Comparison of ENCODE assay signal across 8 cellular contexts in the genomic region with DNA sequence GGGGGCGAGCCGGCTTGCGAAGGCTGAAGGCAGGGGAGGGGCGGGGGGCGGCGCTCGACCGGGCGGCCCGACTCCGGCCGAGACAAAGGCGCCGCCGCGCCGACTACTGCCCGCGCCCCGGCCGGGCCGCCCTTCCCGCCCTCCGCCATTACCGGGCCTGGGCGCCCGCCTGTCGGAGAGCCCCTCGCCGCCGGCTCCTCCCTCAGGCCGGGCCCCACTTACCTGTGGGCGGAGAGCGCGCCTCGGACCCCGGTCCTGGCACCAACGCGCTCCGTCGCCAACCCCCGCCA. TPM values are rescaled to one million over a fixed set of nuclear protein-coding genes. Genes with fewer than 3 reads are reported as not detected.
DNase-seq lines count a peak whose midpoint lies in the region; ATAC-seq and FAIRE-seq lines count a peak whose summit lies in the region.

No MANE protein-coding gene starts in this region.

- no peaks in the 10 kb centered on the region for H3K27me3 ChIP-seq in CD8-positive, alpha-beta memory T cell (ENCODE audit: insufficient read depth, low read length, poor library complexity, severe bottlenecking)
- no peaks in the 10 kb centered on the region for H3K27me3 ChIP-seq in iPS-18a (ENCODE audit: control insufficient read depth, insufficient read depth, low read length)
- H3K27me3 ChIP-seq in stomach smooth muscle (ENCODE audit: control insufficient read depth in 1 of 2, insufficient read depth in 2 of 2, low read length in 2 of 2), result no peaks in the 10 kb centered on the region

- peaks cover 15% of the 10 kb centered on the region for H3K4me1 ChIP-seq in CD8-positive, alpha-beta memory T cell (ENCODE audit: insufficient read depth, low read length)
- H3K4me1 ChIP-seq in iPS-18a (ENCODE audit: control insufficient read depth, low read depth, low read length), result peaks cover 17% of the 10 kb centered on the region
- peaks cover 19% of the 10 kb centered on the region for H3K4me1 ChIP-seq in stomach smooth muscle (ENCODE audit: control insufficient read depth, insufficient read depth, low read length)

- peaks cover 13 to 34% (median 14%) of the 10 kb centered on the region in 3 donors for H3K4me1 Mint-ChIP-seq in CD8-positive, alpha-beta memory T cell
- peaks cover 20% of the 10 kb centered on the region for H3K4me1 Mint-ChIP-seq in activated CD8-positive, alpha-beta T cell treated with anti-CD3 and anti-CD28 coated beads, Interleukin-2, amount 10 ng/mL, durations not matched to agents 7 days and 5 days (ENCODE audit: low read depth)

- no peaks in the 10 kb centered on the region for H3K9me3 ChIP-seq in CD8-positive, alpha-beta memory T cell (ENCODE audit: low read length)
- H3K9me3 ChIP-seq in iPS-18a (ENCODE audit: control insufficient read depth, low read depth, low read length) (no peaks in the 10 kb centered on the region), stomach smooth muscle (ENCODE audit: control insufficient read depth in 2 of 2, low read length in 2 of 2) (no peaks in the 10 kb centered on the region)

- H3K36me3 ChIP-seq in CD8-positive, alpha-beta memory T cell (ENCODE audit: insufficient read depth, low read length), result no peaks in the 10 kb centered on the region
- no peaks in the 10 kb centered on the region for H3K36me3 ChIP-seq in iPS-18a (ENCODE audit: control insufficient read depth, low read depth, low read length)
- H3K36me3 ChIP-seq in stomach smooth muscle (ENCODE audit: control insufficient read depth in 2 of 2, insufficient read depth in 2 of 2, low read length in 2 of 2), result no peaks in the 10 kb centered on the region

- peak; percentile 60 for ATAC-seq in HG03159 (IDR thresholded peaks at IDR 0.05; ENCODE audit: unreplicated experiment)
- peak; percentile 66 for ATAC-seq in activated CD8-positive, alpha-beta T cell treated with anti-CD3 and anti-CD28 coated beads, Interleukin-2, amount 10 ng/mL, durations not matched to agents 7 days and 5 days

- H3K9ac ChIP-seq in iPS-18a (ENCODE audit: low read length) (peak overlapping the region; percentile 82), stomach smooth muscle (ENCODE audit: low read length in 2 of 2) (peak overlapping the region; percentile 59 to 79)

- no peak for FAIRE-seq in GM19239 (lab: Jason Lieb, UNC)

- no peak overlapping the region for H3K4me3 ChIP-seq in CD8-positive, alpha-beta memory T cell (ENCODE audit: low read length)
- H3K4me3 ChIP-seq in iPS-18a (ENCODE audit: low read length) (peak overlapping the region; percentile 43), stomach smooth muscle (ENCODE audit: low read length in 2 of 2) (peak overlapping the region in 1 of 2 donors; percentile 76)

- CTCF ChIA-PET in CD8-positive, alpha-beta memory T cell (lab: Charles Lee), result interaction anchor here (1.2 to 2.7 kb wide), 6 partner anchors 19 to 246 kb away, joined by 3 to 12 read pairs (median 4); no protein-coding TSS in a partner anchor
- CTCF ChIA-PET in activated CD8-positive, alpha-beta T cell treated with anti-CD3 and anti-CD28 coated beads, Interleukin-2, amount 10 ng/mL, durations not matched to agents 7 days and 5 days (lab: Charles Lee), result interaction anchor here (0.8 to 2.6 kb wide), 5 partner anchors 19 to 245 kb away, joined by 3 to 17 read pairs (median 6); no protein-coding TSS in a partner anchor

- H3K27ac Mint-ChIP-seq in CD8-positive, alpha-beta memory T cell, result peak overlapping the region in 1 of 8 donors; percentile 23
- no peak overlapping the region for H3K27ac Mint-ChIP-seq in activated CD8-positive, alpha-beta T cell treated with anti-CD3 and anti-CD28 coated beads, Interleukin-2, amount 10 ng/mL, durations not matched to agents 7 days and 5 days

- peak overlapping the region in 6 of 7 donors; percentile 86 to 96 (median 91) for H3K4me3 Mint-ChIP-seq in CD8-positive, alpha-beta memory T cell
- H3K4me3 Mint-ChIP-seq in activated CD8-positive, alpha-beta T cell treated with anti-CD3 and anti-CD28 coated beads, Interleukin-2, amount 10 ng/mL, durations not matched to agents 7 days and 5 days, result no peak overlapping the region

- no peaks in the 10 kb centered on the region for H3K9me3 Mint-ChIP-seq in CD8-positive, alpha-beta memory T cell
- no peaks in the 10 kb centered on the region for H3K9me3 Mint-ChIP-seq in activated CD8-positive, alpha-beta T cell treated with anti-CD3 and anti-CD28 coated beads, Interleukin-2, amount 10 ng/mL, durations not matched to agents 7 days and 5 days (ENCODE audit: insufficient read depth)

- DNase-seq in CD8-positive, alpha-beta memory T cell, result no peak
- peak; percentile 71 for DNase-seq in GM19239 (ENCODE audit: insufficient read length, low spot score)
- no peak for DNase-seq in activated CD8-positive, alpha-beta T cell treated with anti-CD3 and anti-CD28 coated beads, Interleukin-2, amount 10 ng/mL, durations not matched to agents 7 days and 5 days
- no peak for DNase-seq in OCI-M2 (lab: John Stamatoyannopoulos, UW; ENCODE audit: unreplicated experiment)
- no peak for DNase-seq in GOT3 (lab: John Stamatoyannopoulos, UW)

- peaks cover 0 to 7% (median 0%) of the 10 kb centered on the region in 3 donors for H3K36me3 Mint-ChIP-seq in CD8-positive, alpha-beta memory T cell
- H3K36me3 Mint-ChIP-seq in activated CD8-positive, alpha-beta T cell treated with anti-CD3 and anti-CD28 coated beads, Interleukin-2, amount 10 ng/mL, durations not matched to agents 7 days and 5 days (ENCODE audit: low read depth), result no peaks in the 10 kb centered on the region

- POLR2A ChIA-PET in CD8-positive, alpha-beta memory T cell (lab: Charles Lee), result interaction anchor here (0.9 to 3.1 kb wide), 9 partner anchors 15 to 246 kb away, joined by 3 to 29 read pairs (median 3); a partner anchor contains a TSS
- POLR2A ChIA-PET in activated CD8-positive, alpha-beta T cell treated with anti-CD3 and anti-CD28 coated beads, Interleukin-2, amount 10 ng/mL, durations not matched to agents 7 days and 5 days (lab: Charles Lee), result interaction anchor here (0.9 to 1.9 kb wide), 10 partner anchors 10 to 248 kb away, joined by 3 to 19 read pairs (median 6); no protein-coding TSS in a partner anchor

- peak overlapping the region; percentile 48 for H3K27ac ChIP-seq in CD8-positive, alpha-beta memory T cell (ENCODE audit: low read depth, low read length)
- no peak overlapping the region for H3K27ac ChIP-seq in iPS-18a (ENCODE audit: low read length)
- peak overlapping the region; percentile 67 for H3K27ac ChIP-seq in stomach smooth muscle (ENCODE audit: low read length)

- H3K27me3 Mint-ChIP-seq in CD8-positive, alpha-beta memory T cell, result peaks cover 0 to 3% of the 10 kb centered on the region in 2 donors
- H3K27me3 Mint-ChIP-seq in activated CD8-positive, alpha-beta T cell treated with anti-CD3 and anti-CD28 coated beads, Interleukin-2, amount 10 ng/mL, durations not matched to agents 7 days and 5 days (ENCODE audit: low read depth), result no peaks in the 10 kb centered on the region

RNA-seq across cellular contexts. Expression of a gene that starts 0.3 kb away (rescaled TPM):
- total RNA-seq in CD8-positive, alpha-beta memory T cell, result 10 to 100 TPM; 11.6 to 13.3 TPM
- polyA plus RNA-seq in CD8-positive, alpha-beta memory T cell, result 10.7 TPM
- 10 to 100 TPM; 14.9 to 15.6 TPM for total RNA-seq in activated CD8-positive, alpha-beta T cell treated with anti-CD3 and anti-CD28 coated beads, Interleukin-2, amount 10 ng/mL, durations not matched to agents 7 days and 5 days
